Comparison of ENCODE assay signal across 8 cellular contexts in the genomic region with DNA sequence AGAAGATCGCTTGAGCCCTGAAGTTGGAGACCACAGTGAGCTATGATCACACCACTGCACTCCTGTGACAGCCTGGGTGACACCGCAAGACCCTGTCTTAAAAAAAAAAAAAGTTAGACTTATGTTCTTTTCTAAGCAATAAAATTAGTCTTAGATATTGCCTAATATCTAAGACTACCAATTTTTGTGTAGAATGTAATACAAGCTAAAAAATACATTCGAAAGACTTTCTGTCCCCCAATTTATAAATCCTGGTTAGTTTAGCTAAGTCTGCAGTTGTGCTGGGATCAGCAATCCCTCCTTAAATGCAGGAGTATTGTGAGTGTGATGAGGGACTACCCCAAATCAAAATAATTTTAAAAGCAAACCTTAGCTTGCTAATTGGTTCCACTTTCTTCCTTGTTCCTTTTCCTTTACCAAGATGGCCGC. TPM values are rescaled to one million over a fixed set of nuclear protein-coding genes. Genes with fewer than 3 reads are reported as not detected.
DNase-seq lines count a peak whose midpoint lies in the region; ATAC-seq and TF ChIP-seq lines count a peak whose summit lies in the region.

No MANE protein-coding gene starts in this region.

- 66% methylated on average over 4 of the region's 4 CpGs for WGBS in esophagus muscularis mucosa
- 61% methylated on average over 4 of the region's 4 CpGs for WGBS in prostate gland

- H3K9me2 ChIP-seq in DOHH2 (replicated peaks; ENCODE audit: control insufficient read depth, low read length), result no peaks in the 10 kb centered on the region

- H3K27ac ChIP-seq in DOHH2 (ENCODE audit: low read depth, low read length) (peak overlapping the region; percentile 51; the same call in 1 of the 2 replicates), SJCRH30 (peak overlapping the region; percentile 62), esophagus muscularis mucosa (replicated peaks in 1 of 4) (peak overlapping the region; percentile 93 to 98 (median 96)), prostate gland (peak overlapping the region; percentile 90 to 95)

- DNase-seq in SJCRH30 (peak in 1 of 2 experiments; percentile 26), esophagus muscularis mucosa (ENCODE audit: extremely low spot score) (no peak), prostate gland (ENCODE audit: low spot score) (no peak), KBM-7 (no peak), C1 segment of cervical spinal cord (lab: John Stamatoyannopoulos, UW) (no peak)
- no peak for DNase-seq in stimulated activated CD4-positive, alpha-beta T cell treated with anti-CD3 and anti-CD28 coated beads, Interleukin-2, amount 100 ng/mL, for 24 hours

- intact Hi-C loops in esophagus muscularis mucosa (cut with DNase I) (loop anchor here (10.0 kb wide), 4 partner anchors 96 to 506 kb away; partner anchors contain the start of genes BOLA3, DGUOK and TET3), prostate gland (cut with DNase I) (no loop called here)

- TF ChIP-seq POLR2A in esophagus muscularis mucosa (IDR thresholded peaks at IDR 0.05; ENCODE audit: low read depth), result no peak
- no peak for TF ChIP-seq POLR2A in prostate gland (IDR thresholded peaks at IDR 0.05)

- H4K20me1 ChIP-seq in DOHH2 (ENCODE audit: control insufficient read depth, insufficient read depth, low read depth, low read length), result no peaks in the 10 kb centered on the region

- in situ Hi-C loops in KBM-7 (cut with MboI; ENCODE audit: low pct_unique_long_range_greater_than_20kb, low sequenced_read_pairs), result loop anchor here (10.0 kb wide), 1 partner anchor 166 kb away; no protein-coding TSS in a partner anchor

- peaks cover 4% of the 10 kb centered on the region for H3K9me3 ChIP-seq in DOHH2 (ENCODE audit: control insufficient read depth, insufficient read depth, low read length)
- no peaks in the 10 kb centered on the region for H3K9me3 ChIP-seq in SJCRH30 (replicated peaks)
- no peaks in the 10 kb centered on the region for H3K9me3 ChIP-seq in esophagus muscularis mucosa
- H3K9me3 ChIP-seq in prostate gland, result no peaks in the 10 kb centered on the region

- peaks cover 39% of the 10 kb centered on the region for H3K79me2 ChIP-seq in DOHH2 (ENCODE audit: control insufficient read depth, low read length)

- H3K36me3 ChIP-seq in DOHH2 (ENCODE audit: control insufficient read depth, low read length) (peaks cover 29% of the 10 kb centered on the region), SJCRH30 (peaks cover 4% of the 10 kb centered on the region; the same call in 1 of the 2 replicates), esophagus muscularis mucosa (peaks cover 0 to 19% (median 8%) of the 10 kb centered on the region in 4 donors), prostate gland (no peaks in the 10 kb centered on the region)

- H3K27me3 ChIP-seq in DOHH2 (ENCODE audit: control insufficient read depth, low read length) (no peaks in the 10 kb centered on the region), SJCRH30 (no peaks in the 10 kb centered on the region), esophagus muscularis mucosa (no peaks in the 10 kb centered on the region), prostate gland (replicated peaks; ENCODE audit: insufficient read depth) (no peaks in the 10 kb centered on the region)

- H3K4me1 ChIP-seq in DOHH2 (ENCODE audit: control insufficient read depth, low read length) (peaks cover 40% of the 10 kb centered on the region), SJCRH30 (peaks cover 21% of the 10 kb centered on the region), esophagus muscularis mucosa (peaks cover 9 to 64% (median 58%) of the 10 kb centered on the region in 4 donors), prostate gland (replicated peaks) (no peaks in the 10 kb centered on the region)

- H3K4me3 ChIP-seq in DOHH2 (ENCODE audit: low read length) (peak overlapping the region; percentile 75), SJCRH30 (peak overlapping the region; percentile 83), esophagus muscularis mucosa (peak overlapping the region; percentile 69 to 87 (median 82)), prostate gland (peak overlapping the region; percentile 63 to 82)

- no peak for TF ChIP-seq EP300 in esophagus muscularis mucosa (IDR thresholded peaks at IDR 0.05)

- H3K4me2 ChIP-seq in DOHH2 (ENCODE audit: low read length), result peak overlapping the region; percentile 66

- TF ChIP-seq CTCF in DOHH2 (IDR thresholded peaks at IDR 0.05; ENCODE audit: low read depth, low read length, poor library complexity, severe bottlenecking) (no peak), esophagus muscularis mucosa (IDR thresholded peaks at IDR 0.05) (no peak), prostate gland (IDR thresholded peaks at IDR 0.05) (no peak)

- no peaks in the 10 kb centered on the region for H3F3A ChIP-seq in DOHH2 (ENCODE audit: control insufficient read depth, insufficient read depth)

- no peak for ATAC-seq in GM19463 (IDR thresholded peaks at IDR 0.05; ENCODE audit: unreplicated experiment)

RNA-seq across cellular contexts. Expression of gene STAMBP, which starts 0.4 kb away (rescaled TPM):
- total RNA-seq in SJCRH30 (2014; rRNA removed; shearing (Covaris generic)), result 50.1 and 61.1 TPM in 2 replicates
- total RNA-seq in esophagus muscularis mucosa, result 10 to 100 TPM; 32.3 to 73.8 (median 34.1) TPM
- total RNA-seq in prostate gland, result 10 to 100 TPM; 45.9 to 56.6 TPM

RNA-seq across cellular contexts. Expression of gene C2orf78, which starts 44.4 kb away (rescaled TPM):
- not detected in 2 replicates for total RNA-seq in SJCRH30 (2014; rRNA removed; shearing (Covaris generic))
- total RNA-seq in esophagus muscularis mucosa, result not detected
- total RNA-seq in prostate gland, result under 1 TPM in 1 of 2 donors, not detected in 1; 0.91 TPM

RNA-seq across cellular contexts. Expression of gene DUSP11, which starts 48.5 kb away (rescaled TPM):
- total RNA-seq in SJCRH30 (2014; rRNA removed; shearing (Covaris generic)), result 42.3 and 44.1 TPM in 2 replicates
- total RNA-seq in esophagus muscularis mucosa, result 10 to 100 TPM; 15.2 to 22.4 (median 18.7) TPM
- total RNA-seq in prostate gland, result 10 to 100 TPM; 37.8 to 39.5 TPM
